ENCODE assay signal across 24 cellular contexts in genomic region chr4:22191565-22192301, GRCh38.
DNase-seq lines count a peak whose midpoint lies in the region; ATAC-seq and TF ChIP-seq lines count a peak whose summit lies in the region.
"Had no signal": no experiment of that assay in that cellular context is flagged by ENCODE, and none has a peak within 500 bp of the region (broad histone marks: within the 10 kb centered on the region; RNA-seq: fewer than 3 reads in every experiment).

No MANE protein-coding gene starts in this region.

- H3K27ac Mint-ChIP-seq in GM23338 = 0 out of 2 replicates have a peak overlapping the region, but pooled peaks have one; percentile 65
- H3K27ac Mint-ChIP-seq: stimulated activated naive B cell treated with anti-CD40 and anti-IgM and Interleukin-4, amounts not matched to agents 10 μg/mL and 1 μg/mL and 100 μg/mL, for 72 hours had no signal

- H4K20me1 ChIP-seq in GM23338 (replicated peaks; ENCODE audit: insufficient read depth) = no peaks in the 10 kb centered on the region
- H4K20me1 ChIP-seq in PC-3 (ENCODE audit: low read length) = no peaks in the 10 kb centered on the region

- H3K9me2 ChIP-seq in GM23338 (ENCODE audit: insufficient read depth) (no peaks in the 10 kb centered on the region), PC-3 (replicated peaks; ENCODE audit: low read length) (no peaks in the 10 kb centered on the region)

- DNase-seq in GM23338 (ENCODE audit: low spot score) (peak; percentile 16), PC-3 (no peak), glomerular visceral epithelial cell (ENCODE audit: extremely low spot score) (peak; percentile 31), retina (peak; percentile 58), NCI-H446 treated with DMSO at 0.1 percent for 48 hours (lab: John Stamatoyannopoulos, UW) (no peak), vagina (ENCODE audit: extremely low spot score in 2 of 2) (no peak), lower leg skin (ENCODE audit: low spot score in 2 of 2) (no peak)
- DNase-seq: activated CD4-positive, alpha-beta T cell treated with anti-CD3 and anti-CD28 coated beads for 48 hours; activated naive CD4-positive, alpha-beta T cell treated with Interleukin-2 at 50 U/mL for 16 hours; activated T-cell treated with anti-CD3 and anti-CD28 coated beads, Interleukin-2, amount 50 U/mL, for 48 hours; AML-193; DMS79 treated with DMSO at 0.1 percent for 48 hours; dorsolateral prefrontal cortex; lower lobe of right lung; NCI-H1436; stimulated activated naive B cell treated with anti-CD40 and anti-IgM and Interleukin-4, amounts not matched to agents 10 μg/mL and 1 μg/mL and 100 μg/mL, for 72 hours; tibial artery had no signal

- H2AFZ ChIP-seq in GM23338 = peak overlapping the region; percentile 39; the same call in 1 of the 2 replicates
- no peak overlapping the region for H2AFZ ChIP-seq in PC-3 (ENCODE audit: low read length)
- H2AFZ ChIP-seq: GM23248, hepatocyte had no signal

- WGBS in lower leg skin, 2 donors = 27 to 33% methylated on average over 6 of the region's 6 CpGs

- no TSS peak for BruUV-seq in PC-3 (replicated peaks; lab: Mats Ljungman, UMichigan)

- H3K4me2 ChIP-seq in GM23338 = peak overlapping the region; percentile 53
- H3K4me2 ChIP-seq in PC-3 (ENCODE audit: low read length) = peak overlapping the region; percentile 77; the same call in 1 of the 2 replicates
- H3K4me2 ChIP-seq: hepatocyte, smooth muscle cell had no signal

- CTCF ChIA-PET in PC-3 (lab: Charles Lee) = no interaction called here

- H3K9ac ChIP-seq in PC-3 (ENCODE audit: low read length) = no peak overlapping the region
- H3K9ac ChIP-seq: GM23248 had no signal

- no peaks in the 10 kb centered on the region for H3K79me2 ChIP-seq in GM23338 (replicated peaks; ENCODE audit: insufficient read depth)
- H3K79me2 ChIP-seq in PC-3 (ENCODE audit: low read length) = no peaks in the 10 kb centered on the region
- H3K79me2 ChIP-seq: hepatocyte had no signal

- no peaks in the 10 kb centered on the region for H3K27me3 ChIP-seq in GM23338 (ENCODE audit: insufficient read depth)
- no peaks in the 10 kb centered on the region for H3K27me3 ChIP-seq in PC-3 (ENCODE audit: low read length)
- no peaks in the 10 kb centered on the region for H3K27me3 ChIP-seq in vagina
- H3K27me3 ChIP-seq: dorsolateral prefrontal cortex, foreskin keratinocyte, hepatocyte, tibial artery had no signal

- H3K27me3 Mint-ChIP-seq in GM23338 (ENCODE audit: insufficient read depth, low read depth, poor library complexity) = peaks cover 3% of the 10 kb centered on the region
- H3K27me3 Mint-ChIP-seq: central memory CD8-positive, alpha-beta T cell; stimulated activated naive B cell treated with anti-CD40 and anti-IgM and Interleukin-4, amounts not matched to agents 10 μg/mL and 1 μg/mL and 100 μg/mL, for 72 hours had no signal

- TF ChIP-seq CTCF in GM23338 (conservative IDR thresholded peaks at IDR 0.05; ENCODE audit: low read depth in 2 of 2) = no peak
- no peak for TF ChIP-seq CTCF in PC-3 (conservative IDR thresholded peaks at IDR 0.05; ENCODE audit: low read depth, low read length)
- no peak for TF ChIP-seq CTCF in vagina (IDR thresholded peaks at IDR 0.05)
- no peak for TF ChIP-seq CTCF in lower leg skin (IDR thresholded peaks at IDR 0.05)

- H3K4me1 Mint-ChIP-seq in GM23338 = peaks cover 40% of the 10 kb centered on the region
- H3K4me1 Mint-ChIP-seq: central memory CD8-positive, alpha-beta T cell; stimulated activated naive B cell treated with anti-CD40 and anti-IgM and Interleukin-4, amounts not matched to agents 10 μg/mL and 1 μg/mL and 100 μg/mL, for 72 hours had no signal

- H3K36me3 ChIP-seq in GM23338 (ENCODE audit: insufficient read depth) (no peaks in the 10 kb centered on the region), PC-3 (ENCODE audit: low read depth, low read length) (no peaks in the 10 kb centered on the region), vagina (no peaks in the 10 kb centered on the region)
- H3K36me3 ChIP-seq: lower lobe of right lung, tibial artery had no signal

- H3F3A ChIP-seq in GM23338 (replicated peaks; ENCODE audit: low read depth) = no peaks in the 10 kb centered on the region
- no peaks in the 10 kb centered on the region for H3F3A ChIP-seq in PC-3 (ENCODE audit: low read length, unreplicated experiment)

- H3K4me3 ChIP-seq in GM23338 (no peak overlapping the region), PC-3 (ENCODE audit: low read length) (no peak overlapping the region), vagina (no peak overlapping the region), lower leg skin (ENCODE audit: low read depth, poor library complexity, severe bottlenecking) (no peak overlapping the region)
- H3K4me3 ChIP-seq: dorsolateral prefrontal cortex, GM23248, hepatocyte, lower lobe of right lung, smooth muscle cell, tibial artery had no signal

- H3K9me3 Mint-ChIP-seq in GM23338 = peaks cover 2% of the 10 kb centered on the region; the same call in 1 of the 3 replicates

- no peaks in the 10 kb centered on the region for H3K9me3 ChIP-seq in PC-3 (ENCODE audit: low read length)
- H3K9me3 ChIP-seq in vagina = no peaks in the 10 kb centered on the region
- H3K9me3 ChIP-seq: lower lobe of right lung, tibial artery had no signal

- peaks cover 8% of the 10 kb centered on the region; the same call in 1 of the 3 replicates for H3K36me3 Mint-ChIP-seq in GM23338 (ENCODE audit: low read depth)
- H3K36me3 Mint-ChIP-seq: stimulated activated naive B cell treated with anti-CD40 and anti-IgM and Interleukin-4, amounts not matched to agents 10 μg/mL and 1 μg/mL and 100 μg/mL, for 72 hours had no signal

- intact Hi-C loops in PC-3 (cut with micrococcal nuclease) = no loop called here
- intact Hi-C loops in vagina (cut with DNase I) = no loop called here
- intact Hi-C loops in lower leg skin (cut with DNase I; ENCODE audit: low total_unique reads) = no loop called here

- POLR2A ChIA-PET in PC-3 (lab: Charles Lee; ENCODE audit: unreplicated experiment) = no interaction called here

- no peak overlapping the region for H3K4me3 Mint-ChIP-seq in GM23338
- H3K4me3 Mint-ChIP-seq: central memory CD8-positive, alpha-beta T cell; stimulated activated naive B cell treated with anti-CD40 and anti-IgM and Interleukin-4, amounts not matched to agents 10 μg/mL and 1 μg/mL and 100 μg/mL, for 72 hours had no signal

- ATAC-seq in GM23338 (peak; percentile 88), PC-3 (no peak), GM19035 (IDR thresholded peaks at IDR 0.05; ENCODE audit: unreplicated experiment) (no peak)
- ATAC-seq: stimulated activated naive B cell treated with anti-CD40 and anti-IgM and Interleukin-4, amounts not matched to agents 10 μg/mL and 1 μg/mL and 100 μg/mL, for 72 hours had no signal

- no peak overlapping the region for H3K27ac ChIP-seq in GM23338 (ENCODE audit: low read depth)
- peak overlapping the region; percentile 23; the same call in 1 of the 2 replicates for H3K27ac ChIP-seq in PC-3 (ENCODE audit: low read length)
- H3K27ac ChIP-seq in vagina = no peak overlapping the region
- H3K27ac ChIP-seq: dorsolateral prefrontal cortex, foreskin keratinocyte, GM23248, hepatocyte, HL-60, lower lobe of right lung, tibial artery had no signal

- TF ChIP-seq POLR2A in vagina (IDR thresholded peaks at IDR 0.05) (no peak), lower leg skin (IDR thresholded peaks at IDR 0.05) (no peak)

- peaks cover 29% of the 10 kb centered on the region for H3K4me1 ChIP-seq in GM23338 (ENCODE audit: insufficient read depth)
- H3K4me1 ChIP-seq in PC-3 (ENCODE audit: insufficient read depth, low read length) = peaks cover 18% of the 10 kb centered on the region
- no peaks in the 10 kb centered on the region for H3K4me1 ChIP-seq in vagina
- H3K4me1 ChIP-seq: lower lobe of right lung, tibial artery had no signal

TF ChIP-seq in GM23338, 12 proteins besides CTCF, POLR2A, EP300 and RAD21 (continues in another document):
- no peak for TF ChIP-seq REST (IDR thresholded peaks at IDR 0.05; ENCODE audit: unreplicated experiment)

Comparison
In these comparisons a context has a peak if more than half of its experiments do, and no peak if none do; other contexts are left out.
1. DNase-seq: peak in GM23338 (single experiment), glomerular visceral epithelial cell (single experiment) and retina (single experiment); none in PC-3 (single experiment), NCI-H446 treated with DMSO at 0.1 percent for 48 hours (single experiment), vagina (0 of 2) and lower leg skin (0 of 2).